ENCODE assay signal across 9 cellular contexts in genomic region chr16:56930516-56931252, GRCh38. TPM values are rescaled to one million over a fixed set of nuclear protein-coding genes. Genes with fewer than 3 reads are reported as not detected.
A peak's percentile ranks its signal among the peaks of the same experiment; 100 is the strongest.
DNase-seq lines count a peak whose midpoint lies in the region; ATAC-seq and TF ChIP-seq lines count a peak whose summit lies in the region.
"Had no signal": no experiment of that assay in that cellular context is flagged by ENCODE, and none has a peak within 500 bp of the region (broad histone marks: within the 10 kb centered on the region; RNA-seq: fewer than 3 reads in every experiment).

No MANE protein-coding gene starts in this region.

- peaks cover 46% of the 10 kb centered on the region for H3K36me3 Mint-ChIP-seq in effector memory CD8-positive, alpha-beta T cell (ENCODE audit: insufficient read depth)

- TF ChIP-seq POLR2A in HCT116 (IDR thresholded peaks at IDR 0.05; ENCODE audit: borderline replicate concordance, extremely low read depth, insufficient read depth, insufficient read length) (no peak), lower leg skin (IDR thresholded peaks at IDR 0.05) (no peak)

- ATAC-seq in HCT116 (no peak), GM18861 (IDR thresholded peaks at IDR 0.05; ENCODE audit: unreplicated experiment) (no peak)
- ATAC-seq in effector memory CD8-positive, alpha-beta T cell (replicated peaks), result no peak

- no peak for TF ChIP-seq RAD21 in HCT116 (IDR thresholded peaks at IDR 0.05; ENCODE audit: low read depth)

- H3K36me3 ChIP-seq in HCT116 (ENCODE audit: control insufficient read depth in 1 of 2, insufficient read depth in 2 of 2, low read length in 2 of 2) (peaks cover 3 to 10% of the 10 kb centered on the region in 2 experiments; a peak in 3 of 4 replicates), skeletal muscle tissue (ENCODE audit: control insufficient read depth in 3 of 3, insufficient read depth in 3 of 3, low read length in 3 of 3) (peaks cover 7 to 8% (median 8%) of the 10 kb centered on the region in 3 donors), H7 (replicated peaks; ENCODE audit: control insufficient read depth, insufficient read depth, low read length) (peaks cover 3% of the 10 kb centered on the region; the same call in 1 of the 2 replicates)

- no TSS peak for BruUV-seq in HCT116 (replicated peaks; lab: Mats Ljungman, UMichigan)

- peaks cover 7 to 20% of the 10 kb centered on the region in 2 experiments; a peak in 3 of 4 replicates for H3K4me1 ChIP-seq in HCT116 (ENCODE audit: control insufficient read depth in 1 of 2, insufficient read depth in 2 of 2, low read length in 2 of 2)
- peaks cover 19 to 26% (median 21%) of the 10 kb centered on the region in 3 donors for H3K4me1 ChIP-seq in skeletal muscle tissue (ENCODE audit: control insufficient read depth in 3 of 3, insufficient read depth in 3 of 3, low read length in 3 of 3)

- H3K9me3 ChIP-seq in HCT116 (ENCODE audit: control insufficient read depth in 1 of 2, insufficient read depth in 1 of 2, low read depth in 1 of 2, low read length in 2 of 2) (no peaks in the 10 kb centered on the region), skeletal muscle tissue (ENCODE audit: control insufficient read depth in 3 of 3, low read length in 3 of 3) (no peaks in the 10 kb centered on the region)

- H3K4me3 Mint-ChIP-seq in effector memory CD8-positive, alpha-beta T cell, result peak overlapping the region; percentile 99 to 100

- no peak overlapping the region for H2AFZ ChIP-seq in HCT116 (ENCODE audit: low read depth, low read length, poor library complexity, severe bottlenecking)

- no peaks in the 10 kb centered on the region for H3K9me3 Mint-ChIP-seq in effector memory CD8-positive, alpha-beta T cell

- no peak for TF ChIP-seq CTCF in HCT116 (IDR thresholded peaks at IDR 0.05 in 2 of 3, conservative IDR thresholded peaks at IDR 0.05 in 1 of 3; ENCODE audit: borderline replicate concordance in 1 of 3, insufficient read depth in 1 of 3, low read depth in 2 of 3, low read length in 2 of 3)
- TF ChIP-seq CTCF in lower leg skin (IDR thresholded peaks at IDR 0.05), result no peak

- no peaks in the 10 kb centered on the region for H3K27me3 Mint-ChIP-seq in effector memory CD8-positive, alpha-beta T cell

- H3K27ac Mint-ChIP-seq in effector memory CD8-positive, alpha-beta T cell, result peak overlapping the region; percentile 99 to 100

- H3K4me2 ChIP-seq in HCT116 (ENCODE audit: low read length), result peak overlapping the region; percentile 81

- H3K4me1 Mint-ChIP-seq in effector memory CD8-positive, alpha-beta T cell (ENCODE audit: low read depth in 2 of 2), result peaks cover 26% of the 10 kb centered on the region in 2 donors

- intact Hi-C loops in HCT116 (cut with micrococcal nuclease) (loop anchor here (10.0 kb wide), 1 partner anchor 356 kb away; no protein-coding TSS in a partner anchor), lower leg skin (cut with DNase I; ENCODE audit: low total_unique reads) (no loop called here)

- H3K27me3 ChIP-seq in HCT116 (ENCODE audit: insufficient read depth, low read length) (no peaks in the 10 kb centered on the region), skeletal muscle tissue (ENCODE audit: control insufficient read depth in 3 of 3, insufficient read depth in 3 of 3, low read length in 3 of 3) (no peaks in the 10 kb centered on the region), H7 (ENCODE audit: control insufficient read depth, insufficient read depth, low read length) (no peaks in the 10 kb centered on the region)

- DNase-seq in HCT116 (ENCODE audit: low read depth, low spot score) (no peak), NCI-H526 treated with DMSO at 0.1 percent for 48 hours (lab: John Stamatoyannopoulos, UW) (peak; percentile 7), H7 (no peak), lower leg skin (ENCODE audit: low spot score in 2 of 2) (no peak), cortex of kidney (lab: John Stamatoyannopoulos, UW) (no peak)
- no peak for DNase-seq in effector memory CD8-positive, alpha-beta T cell

- H3K9ac ChIP-seq in HCT116 (ENCODE audit: low read length) (peak overlapping the region; percentile 92), skeletal muscle tissue (ENCODE audit: low read depth in 1 of 3, low read length in 3 of 3) (peak overlapping the region in 1 of 3 donors; percentile 100)

- no peaks in the 10 kb centered on the region for H3K9me2 ChIP-seq in HCT116 (ENCODE audit: insufficient read depth)

- peaks cover 10% of the 10 kb centered on the region; the same call in 1 of the 2 replicates for H4K20me1 ChIP-seq in HCT116 (ENCODE audit: insufficient read depth)

- CTCF ChIA-PET in HCT116 (lab: Charles Lee), result interaction anchor here (0.6 to 1.5 kb wide), 3 partner anchors 10 to 79 kb away, joined by 3 to 4 read pairs (median 4); no protein-coding TSS in a partner anchor

- POLR2A ChIA-PET in HCT116 (lab: Charles Lee), result interaction anchor here (1.0 to 3.6 kb wide), 8 partner anchors 11 to 214 kb away, joined by 3 to 25 read pairs (median 6); no protein-coding TSS in a partner anchor

- peaks cover 36% of the 10 kb centered on the region for H3K79me2 ChIP-seq in HCT116 (ENCODE audit: insufficient read depth, low read length)

- RAD21 ChIA-PET in HCT116 (lab: Charles Lee; ENCODE audit: low non-redundant PET in 1 of 2, low total read pairs in 2 of 2, uncharacterized antibody in 2 of 2, unreplicated experiment in 2 of 2), result no interaction called here

- H3K27ac ChIP-seq in HCT116 (ENCODE audit: low read depth, low read length), result no peak overlapping the region; the same call in 1 of the 2 replicates
- peak overlapping the region; percentile 98 for H3K27ac ChIP-seq in skeletal muscle tissue (ENCODE audit: low read depth, low read length)

- 80 to 86% methylated on average over 13 to 14 of the region's 14 CpGs for WGBS in lower leg skin, 2 donors

- no peak overlapping the region; a peak in 1 of 4 replicates for H3K4me3 ChIP-seq in HCT116 (replicated peaks in 1 of 2; ENCODE audit: low read depth in 1 of 2, low read length in 2 of 2)
- H3K4me3 ChIP-seq in skeletal muscle tissue (ENCODE audit: low read length in 3 of 3), result no peak overlapping the region
- H3K4me3 ChIP-seq in H7 (ENCODE audit: insufficient read depth, low read depth, low read length), result no peak overlapping the region
- no peak overlapping the region for H3K4me3 ChIP-seq in lower leg skin (ENCODE audit: low read depth, poor library complexity, severe bottlenecking)

TF ChIP-seq in HCT116, 20 proteins besides CTCF, POLR2A, EP300 and RAD21:
- no peak for TF ChIP-seq TCF7L2 (IDR thresholded peaks at IDR 0.05; ENCODE audit: borderline replicate concordance, extremely low read depth, insufficient read depth, insufficient read length)

RNA-seq across cellular contexts. Expression of gene HERPUD1, which starts 1.3 kb away (rescaled TPM):
- total RNA-seq in HCT116 (2021; ENCODE audit: unreplicated experiment), result 113 TPM
- polyA plus RNA-seq in HCT116 (2012), result 120 and 132 TPM in 2 replicates
- total RNA-seq in skeletal muscle tissue, result 76.2 TPM
- total RNA-seq in H7 (2014; rRNA removed; shearing (Covaris generic)), result 27.1 and 30.1 TPM in 2 replicates
- total RNA-seq in lower leg skin, result 100 to 1,000 TPM; 136 to 165 (median 158) TPM

RNA-seq across cellular contexts. Expression of gene CETP, which starts 31.1 kb away (rescaled TPM):
- total RNA-seq in HCT116 (2021; ENCODE audit: unreplicated experiment), result not detected
- polyA plus RNA-seq in HCT116 (2012), result 0.04 TPM in 1 of 2 replicates, not detected in the other
- total RNA-seq in skeletal muscle tissue, result 3.1 TPM
- total RNA-seq in H7 (2014; rRNA removed; shearing (Covaris generic)), result not detected in 2 replicates
- under 1 TPM in 2 of 4 donors, not detected in 2; 0.52 to 0.79 TPM for total RNA-seq in lower leg skin
- total RNA-seq: renal cortical epithelial cell had no signal

RNA-seq across cellular contexts. Expression of gene NLRC5, which starts 58.7 kb away (rescaled TPM):
- total RNA-seq in HCT116 (2021; ENCODE audit: unreplicated experiment) (10.4 TPM), skeletal muscle tissue (5.7 TPM), lower leg skin (10 to 100 TPM; 21.8 to 52.4 (median 32.0) TPM)
- polyA plus RNA-seq in HCT116 (2012), result 5.1 and 5.5 TPM in 2 replicates
- 0.80 and 0.85 TPM in 2 replicates for total RNA-seq in H7 (2014; rRNA removed; shearing (Covaris generic))
